In genomic region chr6:31473780-31474725, GRCh38 we compare ENCODE assay signal across 2 cellular contexts.
TF ChIP-seq lines count a peak whose summit lies in the region.

No MANE protein-coding gene starts in this region.

TF ChIP-seq in SK-N-SH, 30 proteins besides CTCF, POLR2A, EP300 and RAD21:
- TF ChIP-seq JUND (IDR thresholded peaks at IDR 0.05) (no peak), SIN3A (IDR thresholded peaks at IDR 0.05; ENCODE audit: borderline replicate concordance, low read depth, low read length) (no peak), PBX3 (IDR thresholded peaks at IDR 0.05) (no peak), IRF3 (IDR thresholded peaks at IDR 0.05; ENCODE audit: low read depth, low read length) (no peak), ZBTB33 (IDR thresholded peaks at IDR 0.05; ENCODE audit: borderline replicate concordance, low read depth) (no peak), POLR2AphosphoS5 (IDR thresholded peaks at IDR 0.05; ENCODE audit: low read depth, low read length) (no peak), ELF1 (IDR thresholded peaks at IDR 0.05) (no peak), REST (IDR thresholded peaks at IDR 0.05; ENCODE audit: low read depth, low read length) (no peak)

TF ChIP-seq in endothelial cell of umbilical vein, 7 proteins besides CTCF, POLR2A, EP300 and RAD21:
- TF ChIP-seq GATA2 (IDR thresholded peaks at IDR 0.05; ENCODE audit: insufficient read depth, insufficient read length, low read depth, low read length), result no peak
- TF ChIP-seq MYC (IDR thresholded peaks at IDR 0.05; ENCODE audit: low read depth, low read length), result no peak
- no peak for TF ChIP-seq MAX (IDR thresholded peaks at IDR 0.05; ENCODE audit: insufficient read depth, insufficient read length)
- no peak for TF ChIP-seq FOS (IDR thresholded peaks at IDR 0.05; ENCODE audit: borderline replicate concordance, insufficient read depth, low read length)
- TF ChIP-seq JUN (IDR thresholded peaks at IDR 0.05; ENCODE audit: borderline replicate concordance, insufficient read depth, insufficient read length, low read depth), result no peak
- no peak for TF ChIP-seq EZH2 (IDR thresholded peaks at IDR 0.05; ENCODE audit: borderline replicate concordance, low read depth, low read length, severe bottlenecking)
